In the genomic region with DNA sequence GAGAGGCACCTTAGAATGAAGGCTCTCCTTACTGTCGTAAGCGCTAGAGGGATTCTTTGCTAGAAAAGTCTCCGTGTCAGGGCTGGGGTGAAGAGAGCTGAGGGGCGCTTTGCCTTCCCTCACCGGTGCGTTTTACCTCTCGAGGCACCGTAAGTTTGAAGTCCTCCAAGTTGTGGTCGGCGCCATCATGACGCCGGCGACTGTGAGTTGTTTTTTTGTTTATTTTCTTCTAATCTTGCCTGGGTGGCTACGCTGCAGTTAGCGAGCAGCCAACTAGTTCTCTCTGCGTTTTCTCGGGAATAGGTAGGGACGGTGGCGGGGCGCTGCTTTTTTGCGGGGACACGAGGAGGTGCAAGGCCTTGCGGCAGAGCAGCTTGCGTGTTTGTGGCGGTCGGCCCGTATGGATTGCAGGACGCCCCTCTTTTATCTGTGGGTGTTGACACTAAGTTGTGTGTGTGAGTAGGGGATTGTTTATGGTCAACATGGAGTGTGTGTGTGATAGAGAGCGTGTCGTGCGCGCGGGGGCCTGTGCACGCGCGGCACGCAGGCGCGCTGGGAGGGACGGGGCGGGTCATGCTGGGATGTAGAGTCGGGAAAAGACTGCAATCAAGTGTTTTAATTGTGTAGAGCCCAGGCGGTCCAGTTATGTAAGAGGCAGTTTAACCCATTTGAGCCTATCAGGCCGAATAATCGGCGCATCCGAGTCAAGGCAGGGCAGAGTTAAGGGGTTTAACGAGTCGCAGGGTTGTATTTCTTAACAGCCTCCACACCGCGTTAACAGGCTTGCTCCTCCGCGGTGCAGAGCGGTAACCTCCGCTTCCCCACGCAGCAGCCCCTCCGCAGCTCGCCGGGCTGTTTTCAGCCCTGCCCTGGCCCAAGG, we compare ENCODE assay signal across 9 cellular contexts. TPM values are rescaled to one million over a fixed set of nuclear protein-coding genes. Genes with fewer than 3 reads are reported as not detected.
DNase-seq lines count a peak whose midpoint lies in the region; ATAC-seq, FAIRE-seq and TF ChIP-seq lines count a peak whose summit lies in the region.
"Had no signal": no experiment of that assay in that cellular context is flagged by ENCODE, and none has a peak within 500 bp of the region (broad histone marks: within the 10 kb centered on the region; RNA-seq: fewer than 3 reads in every experiment).

No MANE protein-coding gene starts in this region.

- POLR2A ChIA-PET in T-cell (lab: Charles Lee) (no interaction called here), HepG2 (lab: Yijun Ruan, JAX) (no interaction called here)

- no peak for TF ChIP-seq EP300 in HepG2 (IDR thresholded peaks at IDR 0.05; ENCODE audit: low read depth in 2 of 2, low read length in 2 of 2)
- no peak for TF ChIP-seq EP300 in HepG2 (CRISPR knock-in tag; IDR thresholded peaks at IDR 0.05; ENCODE audit: borderline replicate concordance)

- H3K9ac ChIP-seq in HepG2 (ENCODE audit: insufficient read depth, low read depth, low read length): no peak overlapping the region

- no peaks in the 10 kb centered on the region for H3K36me3 Mint-ChIP-seq in T-cell
- peaks cover 1% of the 10 kb centered on the region for H3K36me3 Mint-ChIP-seq in activated T-helper 1 cell treated with anti-CD3 and anti-CD28 coated beads, Interleukin-12 subunit alpha, Interleukin-12 subunit beta, Interleukin-2, Interleukin-4 antibody, amounts not matched to agents 30 ng/mL and 10 ng/mL and 1 ng/mL, durations not matched to agents 14 hours and 24 hours and 36 hours (ENCODE audit: low read depth)

- H4K20me1 ChIP-seq in HepG2 (ENCODE audit: insufficient read depth, low read length): no peaks in the 10 kb centered on the region

- no peaks in the 10 kb centered on the region for H3K9me3 Mint-ChIP-seq in T-cell
- no peaks in the 10 kb centered on the region for H3K9me3 Mint-ChIP-seq in activated T-helper 1 cell treated with anti-CD3 and anti-CD28 coated beads, Interleukin-12 subunit alpha, Interleukin-12 subunit beta, Interleukin-2, Interleukin-4 antibody, amounts not matched to agents 30 ng/mL and 10 ng/mL and 1 ng/mL, durations not matched to agents 14 hours and 24 hours and 36 hours

- 0% methylated on average over 59 of the region's 59 CpGs for WGBS in ectodermal cell, 2 experiments
- WGBS in HepG2 (ENCODE audit: low lambda C conversion rate): 2% methylated on average over 43 of the region's 59 CpGs

- no peak overlapping the region for H3K4me3 Mint-ChIP-seq in T-cell
- no peak overlapping the region for H3K4me3 Mint-ChIP-seq in activated T-helper 1 cell treated with anti-CD3 and anti-CD28 coated beads, Interleukin-12 subunit alpha, Interleukin-12 subunit beta, Interleukin-2, Interleukin-4 antibody, amounts not matched to agents 30 ng/mL and 10 ng/mL and 1 ng/mL, durations not matched to agents 14 hours and 24 hours and 36 hours

- peaks cover 0 to 15% of the 10 kb centered on the region in 2 donors for H3K27me3 Mint-ChIP-seq in T-cell
- peaks cover 35% of the 10 kb centered on the region for H3K27me3 Mint-ChIP-seq in activated T-helper 1 cell treated with anti-CD3 and anti-CD28 coated beads, Interleukin-12 subunit alpha, Interleukin-12 subunit beta, Interleukin-2, Interleukin-4 antibody, amounts not matched to agents 30 ng/mL and 10 ng/mL and 1 ng/mL, durations not matched to agents 14 hours and 24 hours and 36 hours (ENCODE audit: insufficient read depth)

- ATAC-seq in T-cell (replicated peaks in 1 of 4) (peak; percentile 20 to 51 (median 46)), HepG2 (peak; percentile 61)

- TF ChIP-seq POLR2A in H54 (IDR thresholded peaks at IDR 0.05; ENCODE audit: low read depth, low read length): peak; percentile 45; the same call in 1 of the 2 replicates
- no peak for TF ChIP-seq POLR2A in HepG2 (IDR thresholded peaks at IDR 0.05; ENCODE audit: insufficient read depth in 1 of 2, low read depth in 2 of 2, low read length in 2 of 2)

- H3K4me1 Mint-ChIP-seq in T-cell: peaks cover 15 to 20% (median 18%) of the 10 kb centered on the region in 3 donors
- peaks cover 14% of the 10 kb centered on the region for H3K4me1 Mint-ChIP-seq in activated T-helper 1 cell treated with anti-CD3 and anti-CD28 coated beads, Interleukin-12 subunit alpha, Interleukin-12 subunit beta, Interleukin-2, Interleukin-4 antibody, amounts not matched to agents 30 ng/mL and 10 ng/mL and 1 ng/mL, durations not matched to agents 14 hours and 24 hours and 36 hours (ENCODE audit: low read depth)

- intact Hi-C loops in HepG2 (cut with micrococcal nuclease; ENCODE audit: unreplicated experiment): loop anchor here (2.0 to 5.0 kb wide), 3 partner anchors 43 to 199 kb away; no protein-coding TSS in a partner anchor
- intact Hi-C loops in activated T-helper 1 cell treated with anti-CD3 and anti-CD28 coated beads, Interleukin-12 subunit alpha, Interleukin-12 subunit beta, Interleukin-2, Interleukin-4 antibody, amounts not matched to agents 30 ng/mL and 10 ng/mL and 1 ng/mL, durations not matched to agents 14 hours and 24 hours and 36 hours (cut with micrococcal nuclease): loop anchor here (10.0 kb wide), 2 partner anchors 1199 to 1911 kb away; a partner anchor contains a TSS

- no TSS peak for BruUV-seq in HepG2 (replicated peaks; lab: Mats Ljungman, UMichigan)

- H3K4me3 ChIP-seq in ectodermal cell (ENCODE audit: insufficient read depth, low read depth, low read length) (peak overlapping the region; percentile 68), HepG2 (replicated peaks in 1 of 3; ENCODE audit: insufficient read depth in 1 of 3, low read depth in 2 of 3, low read length in 3 of 3) (peak overlapping the region; percentile 50 to 73 (median 56))

- DNase-seq in DMS153 (lab: John Stamatoyannopoulos, UW) (peak; percentile 71), H54 (ENCODE audit: insufficient read length, low spot score) (peak; percentile 25), NCI-H1436 treated with DMSO at 0.1 percent for 48 hours (lab: John Stamatoyannopoulos, UW) (peak; percentile 62), T-cell (peak in 17 of 34 experiments; percentile 1 to 42 (median 9)), HepG2 (ENCODE audit: low spot score) (no peak)
- DNase-seq in stimulated activated CD8-positive, alpha-beta memory T cell treated with anti-CD3 and anti-CD28 coated beads, Interleukin-4, amount 100 ng/mL, for 48 hours: peak; percentile 42
- no peak for DNase-seq in activated T-helper 1 cell treated with anti-CD3 and anti-CD28 coated beads, Interleukin-12 subunit alpha, Interleukin-12 subunit beta, Interleukin-2, Interleukin-4 antibody, amounts not matched to agents 30 ng/mL and 10 ng/mL and 1 ng/mL, durations not matched to agents 14 hours and 24 hours and 36 hours (ENCODE audit: low spot score)

- TF ChIP-seq CTCF in HepG2 (CRISPR knock-in tag; IDR thresholded peaks at IDR 0.05): no peak

- no peak overlapping the region for H3K27ac Mint-ChIP-seq in T-cell
- no peak overlapping the region for H3K27ac Mint-ChIP-seq in activated T-helper 1 cell treated with anti-CD3 and anti-CD28 coated beads, Interleukin-12 subunit alpha, Interleukin-12 subunit beta, Interleukin-2, Interleukin-4 antibody, amounts not matched to agents 30 ng/mL and 10 ng/mL and 1 ng/mL, durations not matched to agents 14 hours and 24 hours and 36 hours

- H3K9me3 ChIP-seq in ectodermal cell (ENCODE audit: control insufficient read depth, low read length) (no peaks in the 10 kb centered on the region), HepG2 (ENCODE audit: low read length) (no peaks in the 10 kb centered on the region)

- FAIRE-seq in H54 (lab: Jason Lieb, UNC) (peak; percentile 86), HepG2 (lab: Jason Lieb, UNC) (no peak)

- no peaks in the 10 kb centered on the region for H3K79me2 ChIP-seq in HepG2 (ENCODE audit: insufficient read depth, low read length)

- TF ChIP-seq RAD21 in HepG2 (CRISPR knock-in tag; IDR thresholded peaks at IDR 0.05): no peak

- H3K4me1 ChIP-seq in ectodermal cell (ENCODE audit: control insufficient read depth, insufficient read depth, low read length) (peaks cover 8% of the 10 kb centered on the region), HepG2 (ENCODE audit: insufficient read depth, low read length) (peaks cover 24% of the 10 kb centered on the region)

- H2AFZ ChIP-seq in HepG2 (ENCODE audit: low read length): peak overlapping the region; percentile 40

- CTCF ChIA-PET in T-cell (lab: Charles Lee) (interaction anchor here in 1 of 2 donors (0.9 kb wide), 1 partner anchor 260 kb away, joined by 5 read pairs; no protein-coding TSS in a partner anchor), HepG2 (lab: Yijun Ruan, JAX; ENCODE audit: low intra/inter-chr PET ratio, low total read pairs) (no interaction called here)

- peak overlapping the region; percentile 99 for H3K4me2 ChIP-seq in HepG2 (ENCODE audit: low read depth, low read length)

- H3K36me3 ChIP-seq in ectodermal cell (ENCODE audit: control insufficient read depth, insufficient read depth, low read length) (no peaks in the 10 kb centered on the region), HepG2 (replicated peaks in 1 of 2; ENCODE audit: control insufficient read depth in 1 of 2, insufficient read depth in 2 of 2, low read length in 2 of 2) (no peaks in the 10 kb centered on the region)

- peak overlapping the region; percentile 86 for H3K27ac ChIP-seq in ectodermal cell (ENCODE audit: insufficient read depth, low read depth, low read length, poor library complexity, severe bottlenecking)
- H3K27ac ChIP-seq in HepG2 (ENCODE audit: extremely low read length, insufficient read depth, low read length): no peak overlapping the region

- in situ Hi-C loops in HepG2 (cut with HindIII; ENCODE audit: extremely low pct_ligation_motif_present, low pct_unique_long_range_greater_than_20kb): no loop called here

- H3K27me3 ChIP-seq in ectodermal cell (ENCODE audit: control insufficient read depth, insufficient read depth, low read length, poor library complexity, severe bottlenecking): peaks cover 32% of the 10 kb centered on the region
- peaks cover 0 to 35% of the 10 kb centered on the region in 2 experiments; a peak in 4 of 5 replicates for H3K27me3 ChIP-seq in HepG2 (ENCODE audit: control insufficient read depth in 1 of 2, insufficient read depth in 2 of 2, low read length in 2 of 2)

RNA-seq across cellular contexts. Expression of a gene that starts 1.1 kb away (rescaled TPM):
- total RNA-seq in T-cell (under 1 TPM in 4 of 5 donors, not detected in 1; 0.05 to 0.26 (median 0.14) TPM), HepG2 (2016; rRNA removed; fragmentation: Illumina TruSeq; extraction: Trizol) (not detected in 2 replicates)
- polyA plus RNA-seq in ectodermal cell (2013, experiment 1 of 4): 0.67 TPM
- 0.71 TPM for polyA plus RNA-seq in ectodermal cell (2013, experiment 2 of 4)
- polyA plus RNA-seq in ectodermal cell (2013, experiment 3 of 4): 1.1 TPM
- polyA plus RNA-seq in ectodermal cell (2013, experiment 4 of 4): 1.1 TPM
- total RNA-seq in HepG2 (2016; cell fraction: cytosol; rRNA removed; fragmentation: Illumina TruSeq; extraction: Trizol; ENCODE audit: low read depth): not detected in 2 replicates
- 0.03 TPM in 1 of 2 replicates, not detected in the other for total RNA-seq in HepG2 (2016; cell fraction: insoluble cytoplasmic fraction; rRNA removed; fragmentation: Illumina TruSeq; extraction: Trizol)
- not detected in 2 replicates for total RNA-seq in HepG2 (2016; cell fraction: membrane; rRNA removed; fragmentation: Illumina TruSeq; extraction: Trizol)
- not detected in 2 replicates for total RNA-seq in HepG2 (2016; cell fraction: nucleus; rRNA removed; fragmentation: Illumina TruSeq; extraction: Trizol)
- polyA plus RNA-seq in HepG2 (2011; rRNA removed): not detected in 2 replicates
- polyA plus RNA-seq in HepG2 (2011; cell fraction: cytosol; rRNA removed): not detected in 2 replicates
- not detected in 2 replicates for polyA plus RNA-seq in HepG2 (2011; cell fraction: nucleus; rRNA removed)
- 0.01 TPM in 1 of 2 replicates, not detected in the other for polyA plus RNA-seq in HepG2 (2012)
- not detected in 2 replicates for polyA plus RNA-seq in HepG2 (2016; cell fraction: cytosol; fragmentation: Illumina TruSeq; extraction: Trizol; ENCODE audit: low read depth)
- not detected in 2 replicates for polyA plus RNA-seq in HepG2 (2016; cell fraction: insoluble cytoplasmic fraction; fragmentation: Illumina TruSeq; extraction: Trizol; ENCODE audit: low read depth)
- polyA plus RNA-seq in HepG2 (2016; cell fraction: membrane; fragmentation: Illumina TruSeq; extraction: Trizol; ENCODE audit: low read depth): not detected in 2 replicates
- not detected in 2 replicates for polyA plus RNA-seq in HepG2 (2016; cell fraction: nucleus; fragmentation: Illumina TruSeq; extraction: Trizol; ENCODE audit: insufficient read depth, low read depth)
- 0.68 and 3.3 TPM in 2 replicates for polyA minus RNA-seq in HepG2 (2011; rRNA and poly(A)+ RNA removed; ENCODE audit: low replicate concordance)
- polyA minus RNA-seq in HepG2 (2011; cell fraction: cytosol; rRNA and poly(A)+ RNA removed): not detected in 2 replicates
- not detected in 2 replicates for polyA minus RNA-seq in HepG2 (2011; cell fraction: nucleus; rRNA and poly(A)+ RNA removed)
- not detected in 2 replicates for total RNA-seq in activated T-helper 1 cell treated with anti-CD3 and anti-CD28 coated beads, Interleukin-12 subunit alpha, Interleukin-12 subunit beta, Interleukin-2, Interleukin-4 antibody, amounts not matched to agents 30 ng/mL and 10 ng/mL and 1 ng/mL, durations not matched to agents 14 hours and 24 hours and 36 hours
- total RNA-seq: T-helper 2 cell treated with Interferon-gamma antibody and Interleukin-4, amounts not matched to agents 100 ng/mL and 5 ng/mL, for 36 hours had no signal

Comparison
In these comparisons a context has a peak if more than half of its experiments do, and no peak if none do; other contexts are left out.
1. DNase-seq: peak in DMS153 (single experiment), H54 (single experiment), NCI-H1436 treated with DMSO at 0.1 percent for 48 hours (single experiment) and stimulated activated CD8-positive, alpha-beta memory T cell treated with anti-CD3 and anti-CD28 coated beads, Interleukin-4, amount 100 ng/mL, for 48 hours (single experiment); none in HepG2 (single experiment) and activated T-helper 1 cell treated with anti-CD3 and anti-CD28 coated beads, Interleukin-12 subunit alpha, Interleukin-12 subunit beta, Interleukin-2, Interleukin-4 antibody, amounts not matched to agents 30 ng/mL and 10 ng/mL and 1 ng/mL, durations not matched to agents 14 hours and 24 hours and 36 hours (single experiment).